ENCODE assay signal across 7 cellular contexts in the genomic region with DNA sequence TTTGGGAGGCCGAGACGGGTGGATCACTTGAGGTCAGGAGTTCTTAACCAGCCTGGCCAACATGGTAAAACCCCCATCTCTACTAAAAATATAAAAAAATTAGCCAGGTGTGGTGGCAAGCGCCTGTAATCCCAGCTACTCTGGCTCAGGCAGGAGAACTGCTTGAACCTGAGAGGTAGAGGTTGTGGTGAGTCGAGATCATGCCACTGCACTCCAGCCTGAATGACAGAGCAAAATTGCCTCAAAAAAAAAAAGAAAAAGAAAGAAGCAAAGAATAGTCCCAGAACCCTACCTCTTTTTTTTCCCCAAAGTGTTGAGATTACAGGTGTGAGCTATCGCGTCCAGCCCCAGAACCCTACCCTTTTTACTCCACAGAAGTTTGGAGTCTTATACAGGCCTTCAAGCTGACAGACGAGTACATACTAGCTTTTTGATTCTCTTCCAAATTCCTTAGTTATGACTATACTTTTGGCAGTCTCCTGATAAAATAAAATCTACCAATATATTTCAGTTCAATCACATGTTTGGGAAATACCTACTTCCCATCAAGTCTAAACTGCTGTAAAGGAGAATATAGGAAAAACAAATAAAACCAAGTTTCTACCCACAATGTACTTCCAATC. TPM values are rescaled to one million over a fixed set of nuclear protein-coding genes. Genes with fewer than 3 reads are reported as not detected.
DNase-seq lines count a peak whose midpoint lies in the region; ATAC-seq and TF ChIP-seq lines count a peak whose summit lies in the region.
"Not testable (repeated sequence)": the region's sequence is repeated elsewhere in the genome, so short reads cannot be mapped to it uniquely, and the experiment has no call there.

No MANE protein-coding gene starts in this region.

- not testable (repeated sequence) for H3K4me3 ChIP-seq in IMR-90 (ENCODE audit: insufficient read depth, low read depth, low read length); adrenal gland; foreskin fibroblast (ENCODE audit: low read depth in 1 of 2, low read length in 2 of 2); mesenchymal stem cell (ENCODE audit: insufficient read depth in 1 of 2, low read depth in 1 of 2, low read length in 2 of 2); skin epidermis

- not testable (repeated sequence) for H3K14ac ChIP-seq in IMR-90 (replicated peaks; ENCODE audit: low read depth, low read length); mesenchymal stem cell (ENCODE audit: low read length in 2 of 2)

- not testable (repeated sequence) for TF ChIP-seq POLR2A in IMR-90 (IDR thresholded peaks at IDR 0.05; ENCODE audit: low read depth, low read length); adrenal gland (IDR thresholded peaks at IDR 0.05)

- H4K5ac ChIP-seq in IMR-90 (ENCODE audit: low read depth, low read length), result not testable (repeated sequence)

- CTCF ChIA-PET in IMR-90 (lab: Yijun Ruan, JAX), result not testable (repeated sequence)

- not testable (repeated sequence) for H3K4me2 ChIP-seq in IMR-90 (ENCODE audit: low read depth, low read length)
- H3K4me2 ChIP-seq in mesenchymal stem cell (ENCODE audit: low read length, poor library complexity, severe bottlenecking), result peak overlapping the region; percentile 9

- not testable (repeated sequence) for H3K9me3 ChIP-seq in IMR-90 (ENCODE audit: control insufficient read depth, insufficient read depth, low read length); adrenal gland (replicated peaks in 1 of 3); mesenchymal stem cell (ENCODE audit: control insufficient read depth, low read length)

- H2BK20ac ChIP-seq in IMR-90 (ENCODE audit: low read depth, low read length), result not testable (repeated sequence)

- H3K4ac ChIP-seq in IMR-90 (ENCODE audit: low read depth, low read length); mesenchymal stem cell (ENCODE audit: low read depth in 1 of 2, low read length in 2 of 2): not testable (repeated sequence)

- not testable (repeated sequence) for H3K4me1 ChIP-seq in IMR-90 (ENCODE audit: control insufficient read depth, insufficient read depth, low read length); mesenchymal stem cell (ENCODE audit: control insufficient read depth, insufficient read depth, low read depth, low read length)
- peaks cover 18 to 24% of the 10 kb centered on the region in 2 donors for H3K4me1 ChIP-seq in adrenal gland (replicated peaks in 1 of 2)

- not testable (repeated sequence) for H2BK5ac ChIP-seq in IMR-90 (ENCODE audit: low read depth, low read length, poor library complexity, severe bottlenecking); mesenchymal stem cell (ENCODE audit: low read depth, low read length, poor library complexity, severe bottlenecking)

- dilution Hi-C loops in IMR-90 (cut with HindIII; ENCODE audit: low sequenced_read_pairs, unreplicated experiment), result not testable (repeated sequence)

- H3K27ac ChIP-seq in IMR-90 (ENCODE audit: insufficient read depth, low read length), result not testable (repeated sequence)
- peak overlapping the region; percentile 38 to 67 (median 46) for H3K27ac ChIP-seq in adrenal gland
- H3K27ac ChIP-seq in mesenchymal stem cell (ENCODE audit: low read length, poor library complexity, severe bottlenecking), result peak overlapping the region; percentile 61
- peak overlapping the region in 18 of 21 experiments; percentile 19 to 85 (median 71) for H3K27ac ChIP-seq in skin epidermis

- peaks cover 12 to 30% of the 10 kb centered on the region in 2 experiments for H3K79me1 ChIP-seq in IMR-90 (ENCODE audit: low read depth in 1 of 2, low read length in 2 of 2)
- not testable (repeated sequence) for H3K79me1 ChIP-seq in mesenchymal stem cell (replicated peaks; ENCODE audit: low read length, poor library complexity, severe bottlenecking)

- in situ Hi-C loops in IMR-90 (cut with MboI; ENCODE audit: low sequenced_read_pairs), result not testable (repeated sequence)

- no CpG with 5 or more reads among the region's 7 CpGs for WGBS in IMR-90 (ENCODE audit: extremely low coverage in 2 of 2, insufficient read length in 1 of 2), 2 experiments
- 51 to 59% (median 55%) methylated on average over 7 of the region's 7 CpGs for WGBS in adrenal gland, 4 donors
- WGBS in mesenchymal stem cell, result 84% methylated on average over 4 of the region's 7 CpGs

- not testable (repeated sequence) for H3K23ac ChIP-seq in IMR-90 (ENCODE audit: low read depth, low read length); mesenchymal stem cell (ENCODE audit: low read length in 2 of 2)

- not testable (repeated sequence) for H4K20me1 ChIP-seq in IMR-90 (ENCODE audit: insufficient read depth, low read length)

- not testable (repeated sequence) for H3K27me3 ChIP-seq in IMR-90 (ENCODE audit: control insufficient read depth, insufficient read depth, low read length); adrenal gland; mesenchymal stem cell (ENCODE audit: control insufficient read depth in 1 of 2, insufficient read depth in 1 of 2, low read length in 2 of 2)

- not testable (repeated sequence) for BruUV-seq in IMR-90 (replicated peaks; lab: Mats Ljungman, UMichigan)

- peak; percentile 73 for DNase-seq in EH (ENCODE audit: low read depth)
- peak; percentile 79 for DNase-seq in IMR-90
- DNase-seq in adrenal gland, result peak in 1 of 7 donors; percentile 8
- peak; percentile 29 to 66 for DNase-seq in dermis microvascular lymphatic vessel endothelial cell (ENCODE audit: low read depth in 2 of 2)
- DNase-seq in foreskin fibroblast, result peak; percentile 19 to 72
- DNase-seq in mesenchymal stem cell, result peak; percentile 38

- not testable (repeated sequence) for TF ChIP-seq RAD21 in IMR-90 (IDR thresholded peaks at IDR 0.05; ENCODE audit: low read length)

- not testable (repeated sequence) for H2AFZ ChIP-seq in IMR-90 (replicated peaks; ENCODE audit: low read length, poor library complexity); mesenchymal stem cell (ENCODE audit: low read depth, low read length)

- not testable (repeated sequence) for H2AK9ac ChIP-seq in IMR-90 (replicated peaks; ENCODE audit: low read depth, low read length, poor library complexity)

- H2AK5ac ChIP-seq in IMR-90 (ENCODE audit: low read depth, low read length); mesenchymal stem cell (ENCODE audit: low read length, severe bottlenecking): not testable (repeated sequence)

- not testable (repeated sequence) for H4K91ac ChIP-seq in IMR-90 (ENCODE audit: insufficient read depth, low read depth, low read length); mesenchymal stem cell (ENCODE audit: low read length)

- intact Hi-C loops in IMR-90 (cut with micrococcal nuclease); adrenal gland (cut with DNase I): not testable (repeated sequence)

- POLR2A ChIA-PET in IMR-90 (lab: Charles Lee; ENCODE audit: unreplicated experiment), result not testable (repeated sequence)

- H2BK15ac ChIP-seq in IMR-90 (ENCODE audit: low read depth, low read length); mesenchymal stem cell (ENCODE audit: low read depth, poor library complexity, severe bottlenecking): not testable (repeated sequence)

- H3K56ac ChIP-seq in IMR-90 (ENCODE audit: extremely low read depth, insufficient read depth, low read length), result not testable (repeated sequence)

- H3K36me3 ChIP-seq in IMR-90 (ENCODE audit: control insufficient read depth, insufficient read depth, low read length); adrenal gland (replicated peaks in 1 of 2); mesenchymal stem cell (ENCODE audit: control insufficient read depth in 1 of 2, insufficient read depth in 2 of 2, low read depth in 1 of 2, low read length in 2 of 2): not testable (repeated sequence)

- H2BK120ac ChIP-seq in IMR-90 (ENCODE audit: low read depth, low read length); mesenchymal stem cell (ENCODE audit: low read depth, low read length): not testable (repeated sequence)

- not testable (repeated sequence) for ATAC-seq in IMR-90 (ENCODE audit: low read depth)

- not testable (repeated sequence) for H2BK12ac ChIP-seq in mesenchymal stem cell (ENCODE audit: low read length in 2 of 2)

- H3K9ac ChIP-seq in IMR-90 (ENCODE audit: low read depth, low read length), result not testable (repeated sequence)
- peak overlapping the region; percentile 75 for H3K9ac ChIP-seq in mesenchymal stem cell (ENCODE audit: low read length)

- TF ChIP-seq CTCF in IMR-90 (conservative IDR thresholded peaks at IDR 0.05; ENCODE audit: low read depth, low read length); adrenal gland (IDR thresholded peaks at IDR 0.05); foreskin fibroblast (IDR thresholded peaks at IDR 0.05; ENCODE audit: low read depth, low read length): not testable (repeated sequence)

- H4K8ac ChIP-seq in IMR-90 (ENCODE audit: low read depth in 2 of 2, low read length in 2 of 2); mesenchymal stem cell (ENCODE audit: low read length): not testable (repeated sequence)

- H3K18ac ChIP-seq in IMR-90 (ENCODE audit: low read depth, low read length); mesenchymal stem cell (ENCODE audit: low read depth in 1 of 2, low read length in 2 of 2): not testable (repeated sequence)

- not testable (repeated sequence) for H3K9me1 ChIP-seq in IMR-90 (ENCODE audit: insufficient read depth, low read length)

RNA-seq across cellular contexts. Expression of gene STRN, which starts 35.4 kb away (rescaled TPM):
- total RNA-seq in IMR-90 (2012; rRNA removed), result 16.4 and 23.3 TPM in 2 replicates
- polyA plus RNA-seq in IMR-90 (2012; rRNA removed), result 4.9 and 5.1 TPM in 2 replicates
- 0.81 and 1.5 TPM in 2 replicates for polyA plus RNA-seq in IMR-90 (2012; cell fraction: cytosol; rRNA removed)
- polyA plus RNA-seq in IMR-90 (2012; cell fraction: nucleus; rRNA removed; ENCODE audit: low replicate concordance), result 1.1 and 8.6 TPM in 2 replicates
- total RNA-seq in adrenal gland, result 10 to 100 TPM; 12.3 to 36.9 (median 20.5) TPM
- 10 to 100 TPM in 1 of 3 donors, 1 to 10 TPM in 2; 2.6 to 13.4 (median 3.4) TPM for polyA plus RNA-seq in adrenal gland
- total RNA-seq in dermis microvascular lymphatic vessel endothelial cell, result 15.0 and 19.0 TPM in 2 replicates
- 12.7 TPM for polyA plus RNA-seq in mesenchymal stem cell (2013, experiment 1 of 2)
- polyA plus RNA-seq in mesenchymal stem cell (2013, experiment 2 of 2), result 12.7 TPM
